Comparison of ENCODE assay signal across 16 cellular contexts in the genomic region with DNA sequence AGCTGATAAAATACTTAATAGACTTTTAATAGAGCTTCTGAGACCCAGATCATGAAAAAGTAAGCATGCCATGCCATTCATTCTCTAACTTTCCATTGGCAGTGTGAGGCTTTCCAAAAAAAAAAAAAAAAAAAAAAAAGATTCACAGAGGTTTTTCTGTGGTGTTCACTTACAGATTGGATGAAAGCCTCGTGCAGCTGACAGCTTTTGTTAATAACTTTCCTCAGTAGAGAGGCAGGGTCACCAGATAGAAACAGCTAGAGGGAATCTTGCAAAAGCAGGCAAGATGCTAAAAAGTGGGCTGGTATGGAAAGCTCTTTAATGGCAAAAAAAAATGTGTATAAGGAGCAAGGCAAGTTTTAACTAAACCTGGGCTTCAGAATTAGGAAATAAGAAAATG.
"Had no signal": no experiment of that assay in that cellular context is flagged by ENCODE, and none has a peak within 500 bp of the region (broad histone marks: within the 10 kb centered on the region; RNA-seq: fewer than 3 reads in every experiment).

No MANE protein-coding gene starts in this region.

- H3K4me2 ChIP-seq: neural progenitor cell had no signal

- H3K9me3 ChIP-seq: gastrocnemius medialis, ovary, right atrium auricular region, sigmoid colon had no signal

- H3K36me3 ChIP-seq: gastrocnemius medialis, heart right ventricle, neural progenitor cell, ovary, right atrium auricular region, sigmoid colon had no signal

- H3K9ac ChIP-seq: neural progenitor cell had no signal

- H3K27ac ChIP-seq: gastrocnemius medialis, neural progenitor cell, ovary, right atrium auricular region had no signal

- H3K4me3 ChIP-seq: gastrocnemius medialis, heart right ventricle, neural progenitor cell, ovary, right atrium auricular region, sigmoid colon, skin epidermis had no signal

- ATAC-seq: esophagus mucosa, gastrocnemius medialis, natural killer cell had no signal

- H3K4me1 ChIP-seq: gastrocnemius medialis, heart right ventricle, neural progenitor cell, right atrium auricular region had no signal

- DNase-seq: effector memory CD4-positive, alpha-beta T cell; gastrocnemius medialis; heart right ventricle; hypothalamus; kidney glomerular epithelial cell; natural killer cell; nucleus accumbens; ovary; sigmoid colon; stimulated activated CD4-positive, alpha-beta T cell treated with anti-CD3 and anti-CD28 coated beads, Interleukin-12 subunit alpha, Interleukin-12 subunit beta, amount 100 ng/mL, for 4 hours; stimulated activated CD4-positive, alpha-beta T cell treated with anti-CD3 and anti-CD28 coated beads, Interleukin-2, amount 100 ng/mL, for 48 hours; stimulated activated naive CD4-positive, alpha-beta T cell treated with Interleukin-2 at 50 U/mL for 16 hours had no signal

- H3K27me3 ChIP-seq: gastrocnemius medialis, heart right ventricle, neural progenitor cell, ovary, right atrium auricular region, sigmoid colon had no signal
